ENCODE assay signal across 8 cellular contexts in the genomic region with DNA sequence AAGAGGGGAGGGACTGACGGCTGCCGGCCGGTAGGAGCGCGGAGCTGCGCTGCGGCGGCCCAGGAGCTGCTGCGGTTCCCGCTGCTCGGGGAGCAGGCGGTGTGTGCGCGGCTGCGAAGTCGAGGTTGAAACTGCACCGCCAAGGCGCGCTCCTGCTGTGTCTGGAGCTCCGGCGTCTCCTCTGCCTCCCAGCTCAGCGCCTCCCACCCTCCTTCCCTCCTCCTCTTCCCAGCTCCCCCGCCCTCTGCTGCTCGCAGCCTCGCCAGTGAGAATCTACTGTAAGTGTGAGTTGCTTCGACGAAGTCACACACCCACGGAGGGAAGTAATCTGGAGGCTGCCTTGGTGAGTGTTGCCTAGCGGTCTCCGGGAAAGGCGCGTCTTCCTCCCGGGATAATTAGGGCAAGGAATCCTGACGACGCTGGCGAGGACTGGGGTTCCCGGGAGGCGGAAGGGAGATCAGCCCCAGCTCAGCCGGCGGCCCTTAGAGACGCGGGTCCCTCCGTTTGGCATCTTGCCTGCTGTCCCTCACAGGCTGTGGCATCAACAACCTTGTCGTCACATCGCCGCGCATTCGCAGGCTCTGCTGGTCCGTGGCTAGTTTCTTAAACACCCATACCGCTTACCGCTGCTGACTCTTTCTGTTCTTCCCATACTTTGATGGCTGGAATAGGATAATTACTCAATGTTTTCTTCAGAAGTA. TPM values are rescaled to one million over a fixed set of nuclear protein-coding genes. Genes with fewer than 3 reads are reported as not detected.
DNase-seq lines count a peak whose midpoint lies in the region; ATAC-seq lines count a peak whose summit lies in the region.

A gene (minus strand): TSS at position 159 of the 701 bp plus-strand sequence. CDS start 747 bp downstream, outside the sequence.

- no peak within 1 kb of the TSS for H3K4me3 Mint-ChIP-seq in activated naive CD8-positive, alpha-beta T cell treated with anti-CD3 and anti-CD28 coated beads for 36 hours

- DNase-seq in NCI-H2081 (lab: John Stamatoyannopoulos, UW) (peak; percentile 10 to 39), NCI-H2081 treated with DMSO at 0.1 percent for 48 hours (lab: John Stamatoyannopoulos, UW) (no peak), NCI-H1694 treated with DMSO at 0.1 percent for 48 hours (lab: John Stamatoyannopoulos, UW) (peak; percentile 73), head of caudate nucleus (peak; percentile 58 to 96 (median 85)), nucleus accumbens (lab: John Stamatoyannopoulos, UW) (peak in 52 of 56 donors; percentile 4 to 88 (median 59))
- DNase-seq in activated naive CD8-positive, alpha-beta T cell treated with anti-CD3 and anti-CD28 coated beads for 36 hours, result peak; percentile 12

- peaks cover 67% of the 10 kb centered on the region for H3K27me3 Mint-ChIP-seq in activated naive CD8-positive, alpha-beta T cell treated with anti-CD3 and anti-CD28 coated beads for 36 hours

- intact Hi-C loops in head of caudate nucleus (cut with DNase I), result no loop called here

- H3K4me1 Mint-ChIP-seq in activated naive CD8-positive, alpha-beta T cell treated with anti-CD3 and anti-CD28 coated beads for 36 hours, result peaks cover 9% of the 10 kb centered on the region

- no peaks in the 10 kb centered on the region for H3K9me3 Mint-ChIP-seq in activated naive CD8-positive, alpha-beta T cell treated with anti-CD3 and anti-CD28 coated beads for 36 hours

- ATAC-seq in GM19023 (IDR thresholded peaks at IDR 0.05; ENCODE audit: unreplicated experiment), result no peak
- ATAC-seq in GM21529 (IDR thresholded peaks at IDR 0.05; ENCODE audit: unreplicated experiment), result no peak

- H3K27ac Mint-ChIP-seq in activated naive CD8-positive, alpha-beta T cell treated with anti-CD3 and anti-CD28 coated beads for 36 hours, result no peak within 1 kb of the TSS

- H3K36me3 Mint-ChIP-seq in activated naive CD8-positive, alpha-beta T cell treated with anti-CD3 and anti-CD28 coated beads for 36 hours, result peaks cover 3% of the 10 kb centered on the region

RNA-seq across cellular contexts. Expression of the gene that starts here (rescaled TPM):
- total RNA-seq in activated naive CD8-positive, alpha-beta T cell treated with anti-CD3 and anti-CD28 coated beads for 36 hours, result not detected

Comparison
In these comparisons a context has a peak if more than half of its experiments do, and no peak if none do; other contexts are left out.
1. Peak in DNase-seq in activated naive CD8-positive, alpha-beta T cell treated with anti-CD3 and anti-CD28 coated beads for 36 hours; RNA of the gene not detected or under 1 TPM.